ENCODE assay signal across 8 cellular contexts in genomic region chr7:143214789-143215679, GRCh38. TPM values are rescaled to one million over a fixed set of nuclear protein-coding genes. Genes with fewer than 3 reads are reported as not detected.
DNase-seq lines count a peak whose midpoint lies in the region; ATAC-seq and TF ChIP-seq lines count a peak whose summit lies in the region.

No MANE protein-coding gene starts in this region.

- CTCF ChIA-PET in CD4-positive, alpha-beta T cell (lab: Charles Lee): interaction anchor here (0.6 to 3.6 kb wide), 40 partner anchors 9 to 895 kb away, joined by 3 to 45 read pairs (median 4); no protein-coding TSS in a partner anchor

- intact Hi-C loops in CD4-positive, alpha-beta T cell (cut with DNase I, micrococcal nuclease): loop anchor here (1.0 to 10.0 kb wide), 14 partner anchors 207 to 1240 kb away; partner anchors contain the start of genes EPHB6 (in 1 of the 2) and TRPV6 (in 1 of the 2)
- intact Hi-C loops in left lung (cut with DNase I): loop anchor here (10.0 kb wide), 2 partner anchors 210 to 360 kb away; partner anchors contain the start of gene EPHB6 (in 1 of the 2)

- H3K27me3 Mint-ChIP-seq in CD4-positive, alpha-beta T cell: peaks cover 4% of the 10 kb centered on the region

- no peaks in the 10 kb centered on the region for H3K9me3 ChIP-seq in CD4-positive, alpha-beta T cell (ENCODE audit: control insufficient read depth, low read length)
- no peaks in the 10 kb centered on the region for H3K9me3 ChIP-seq in left lung

- H3K36me3 ChIP-seq in left lung: no peaks in the 10 kb centered on the region

- H3K27me3 ChIP-seq in CD4-positive, alpha-beta T cell (ENCODE audit: control insufficient read depth, insufficient read depth, low read length): no peaks in the 10 kb centered on the region
- no peaks in the 10 kb centered on the region for H3K27me3 ChIP-seq in left lung

- peak; percentile 18 to 61 (median 42) for DNase-seq in CD4-positive, alpha-beta T cell
- DNase-seq in NCI-H226: peak; percentile 17
- DNase-seq in cerebellum (ENCODE audit: low spot score): peak; percentile 70
- no peak for DNase-seq in left lung
- DNase-seq in stimulated activated CD4-positive, alpha-beta T cell treated with anti-CD3 and anti-CD28 coated beads, TNF-alpha, amount 100 ng/mL, for 4 hours (ENCODE audit: low read depth in 3 of 3): peak; percentile 8 to 35 (median 28)

- H3K4me3 ChIP-seq in WI38 (ENCODE audit: low read depth, low read length) (no peak overlapping the region), left lung (no peak overlapping the region)

- no peaks in the 10 kb centered on the region for H3K4me1 ChIP-seq in left lung

- no peaks in the 10 kb centered on the region for H3K4me1 Mint-ChIP-seq in CD4-positive, alpha-beta T cell (ENCODE audit: low read depth)

- H3K4me3 Mint-ChIP-seq in CD4-positive, alpha-beta T cell: no peak overlapping the region

- TF ChIP-seq CTCF in CD4-positive, alpha-beta T cell (IDR thresholded peaks at IDR 0.05): peak; percentile 100
- peak; percentile 99 for TF ChIP-seq CTCF in WI38 (IDR thresholded peaks at IDR 0.05; ENCODE audit: low read depth, low read length)
- peak; percentile 98 to 100 for TF ChIP-seq CTCF in left lung (IDR thresholded peaks at IDR 0.05)

- POLR2A ChIA-PET in CD4-positive, alpha-beta T cell (lab: Charles Lee): interaction anchor here (0.8 to 1.4 kb wide), 5 partner anchors 165 to 611 kb away, joined by 3 to 6 read pairs (median 4); no protein-coding TSS in a partner anchor

- H3K36me3 Mint-ChIP-seq in CD4-positive, alpha-beta T cell (ENCODE audit: low read depth): no peaks in the 10 kb centered on the region

- no peaks in the 10 kb centered on the region for H3K9me3 Mint-ChIP-seq in CD4-positive, alpha-beta T cell

- no peak overlapping the region for H3K27ac ChIP-seq in CD4-positive, alpha-beta T cell (ENCODE audit: low read depth, low read length)
- no peak overlapping the region for H3K27ac ChIP-seq in left lung

- no peak overlapping the region for H3K27ac Mint-ChIP-seq in CD4-positive, alpha-beta T cell

- ATAC-seq in CD4-positive, alpha-beta T cell (ENCODE audit: poor library complexity): peak; percentile 98
- ATAC-seq in GM19324 (IDR thresholded peaks at IDR 0.05; ENCODE audit: low FRiP score, unreplicated experiment): peak; percentile 72
- ATAC-seq in HG03354 (IDR thresholded peaks at IDR 0.05; ENCODE audit: poor library complexity, severe bottlenecking, unreplicated experiment): peak; percentile 95
- peak; percentile 100 for ATAC-seq in left lung

RNA-seq across cellular contexts. Expression of gene TAS2R40, which starts 6.8 kb away (rescaled TPM):
- total RNA-seq in CD4-positive, alpha-beta T cell: not detected
- total RNA-seq in cerebellum: not detected
- not detected for total RNA-seq in left lung

RNA-seq across cellular contexts. Expression of gene TAS2R39, which starts 31.8 kb away (rescaled TPM):
- total RNA-seq in CD4-positive, alpha-beta T cell: not detected
- total RNA-seq in cerebellum (not detected), left lung (not detected)

RNA-seq across cellular contexts. Expression of gene GSTK1, which starts 48.2 kb away (rescaled TPM):
- total RNA-seq in CD4-positive, alpha-beta T cell: 100 to 1,000 TPM; 245 to 259 TPM
- 27.5 TPM for total RNA-seq in cerebellum
- total RNA-seq in left lung: 100 to 1,000 TPM; 124 to 151 TPM

Comparison
In these comparisons a context has a peak if more than half of its experiments do, and no peak if none do; other contexts are left out.
1. DNase-seq: peak in CD4-positive, alpha-beta T cell (10 of 10), NCI-H226 (single experiment), cerebellum (single experiment) and stimulated activated CD4-positive, alpha-beta T cell treated with anti-CD3 and anti-CD28 coated beads, TNF-alpha, amount 100 ng/mL, for 4 hours (3 of 3); none in left lung (0 of 2).
2. Peak in every context shown above with its lines, with median percentiles within 50 percentile points of each other: ATAC-seq and CTCF ChIP-seq.